ENCODE assay signal across 31 cellular contexts in the genomic region with DNA sequence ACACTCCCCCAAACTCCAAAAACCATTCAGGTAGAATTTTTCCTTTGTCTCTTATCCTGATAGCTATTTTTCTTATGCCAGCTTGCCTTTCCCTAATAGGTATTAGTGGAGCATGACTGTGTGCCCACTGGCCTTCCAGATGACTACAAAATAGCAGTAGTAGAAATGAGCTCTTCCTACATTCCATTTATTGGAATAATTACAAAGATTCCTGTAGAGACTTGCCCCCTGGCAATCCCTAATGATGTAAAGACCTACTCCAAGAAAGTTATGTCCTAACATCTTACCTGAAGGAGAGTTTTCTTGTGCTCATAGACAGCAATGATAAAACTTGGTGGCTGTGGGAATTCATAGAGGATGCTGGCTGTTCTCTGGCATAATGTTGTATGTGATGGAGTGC.
"Had no signal": no experiment of that assay in that cellular context is flagged by ENCODE, and none has a peak within 500 bp of the region (broad histone marks: within the 10 kb centered on the region; RNA-seq: fewer than 3 reads in every experiment).

No MANE protein-coding gene starts in this region.

- H3K27me3 Mint-ChIP-seq: memory B cell had no signal

- H3K9me3 ChIP-seq: left ventricle myocardium inferior, mucosa of descending colon, pancreas, prostate gland, stomach, testis, thyroid gland, transverse colon, upper lobe of right lung had no signal

- DNase-seq: hypothalamus; immature natural killer cell; left ventricle myocardium inferior; midbrain; mucosa of descending colon; naive thymus-derived CD8-positive, alpha-beta T cell; nucleus accumbens; pancreas; posterior cingulate gyrus; retina; right cardiac atrium; stimulated activated CD4-positive, alpha-beta T cell treated with anti-CD3 and anti-CD28 coated beads, Interleukin-12 subunit alpha, Interleukin-12 subunit beta, amount 100 ng/mL, for 4 hours; stimulated activated CD4-positive, alpha-beta T cell treated with anti-CD3 and anti-CD28 coated beads, Interleukin-15, amount 100 ng/mL, for 24 hours; stimulated activated CD4-positive, alpha-beta T cell treated with anti-CD3 and anti-CD28 coated beads, Interleukin-2, amount 100 ng/mL, for 24 hours; stimulated activated CD4-positive, alpha-beta T cell treated with anti-CD3 and anti-CD28 coated beads, Interleukin-4, amount 100 ng/mL, for 1 hour; stimulated activated naive B cell treated with anti-CD40 and anti-IgM and Interleukin-4, amounts not matched to agents 10 μg/mL and 1 μg/mL and 100 μg/mL, for 72 hours; stimulated activated naive CD8-positive, alpha-beta T cell treated with anti-CD3 and anti-CD28 coated beads, Interleukin-15, Interleukin-2, amounts not matched to agents 100 U/mL and 50 U/mL, for 24 hours; stomach; testis; thyroid gland; transverse colon; upper lobe of right lung had no signal

- H3K36me3 Mint-ChIP-seq: immature natural killer cell; memory B cell; naive thymus-derived CD8-positive, alpha-beta T cell; stimulated activated naive B cell treated with anti-CD40 and anti-IgM and Interleukin-4, amounts not matched to agents 10 μg/mL and 1 μg/mL and 100 μg/mL, for 72 hours had no signal

- H3K27me3 ChIP-seq: pancreas, stomach, testis, thyroid gland, transverse colon, upper lobe of right lung had no signal

- H3K4me3 ChIP-seq: left ventricle myocardium inferior, lung, mucosa of descending colon, pancreas, prostate gland, skin epidermis, stomach, testis, thyroid gland, transverse colon, upper lobe of right lung had no signal

- H3K4me3 Mint-ChIP-seq: immature natural killer cell; memory B cell; naive thymus-derived CD8-positive, alpha-beta T cell; nephron; neural crest cell; stimulated activated naive B cell treated with anti-CD40 and anti-IgM and Interleukin-4, amounts not matched to agents 10 μg/mL and 1 μg/mL and 100 μg/mL, for 72 hours had no signal

- ATAC-seq: mucosa of descending colon; naive thymus-derived CD8-positive, alpha-beta T cell; pancreas; right cardiac atrium; sciatic nerve; stimulated activated naive B cell treated with anti-CD40 and anti-IgM and Interleukin-4, amounts not matched to agents 10 μg/mL and 1 μg/mL and 100 μg/mL, for 72 hours; stimulated activated naive CD8-positive, alpha-beta T cell treated with anti-CD3 and anti-CD28 coated beads, Interleukin-15, Interleukin-2, amounts not matched to agents 100 U/mL and 50 U/mL, for 24 hours; upper lobe of right lung had no signal

- FAIRE-seq: islet of Langerhans, pancreas, urothelium cell line had no signal

- H3K27ac ChIP-seq: left ventricle myocardium inferior, pancreas, prostate gland, skin epidermis, stomach, testis, thyroid gland, transverse colon, upper lobe of right lung had no signal

- H3K9me3 Mint-ChIP-seq: naive thymus-derived CD8-positive, alpha-beta T cell; nephron; neural crest cell had no signal

- H3K4me1 ChIP-seq: left ventricle myocardium inferior, pancreas, prostate gland, stomach, testis, transverse colon, upper lobe of right lung had no signal

- H3K27ac Mint-ChIP-seq: immature natural killer cell; memory B cell; naive thymus-derived CD8-positive, alpha-beta T cell; nephron; stimulated activated naive B cell treated with anti-CD40 and anti-IgM and Interleukin-4, amounts not matched to agents 10 μg/mL and 1 μg/mL and 100 μg/mL, for 72 hours had no signal

- H3K36me3 ChIP-seq: left ventricle myocardium inferior, pancreas, prostate gland, stomach, thyroid gland, transverse colon, upper lobe of right lung had no signal

- H3K4me1 Mint-ChIP-seq: immature natural killer cell; memory B cell; naive thymus-derived CD8-positive, alpha-beta T cell; nephron; neural crest cell; stimulated activated naive B cell treated with anti-CD40 and anti-IgM and Interleukin-4, amounts not matched to agents 10 μg/mL and 1 μg/mL and 100 μg/mL, for 72 hours had no signal
